Comparison of ENCODE assay signal across 8 cellular contexts in the genomic region with DNA sequence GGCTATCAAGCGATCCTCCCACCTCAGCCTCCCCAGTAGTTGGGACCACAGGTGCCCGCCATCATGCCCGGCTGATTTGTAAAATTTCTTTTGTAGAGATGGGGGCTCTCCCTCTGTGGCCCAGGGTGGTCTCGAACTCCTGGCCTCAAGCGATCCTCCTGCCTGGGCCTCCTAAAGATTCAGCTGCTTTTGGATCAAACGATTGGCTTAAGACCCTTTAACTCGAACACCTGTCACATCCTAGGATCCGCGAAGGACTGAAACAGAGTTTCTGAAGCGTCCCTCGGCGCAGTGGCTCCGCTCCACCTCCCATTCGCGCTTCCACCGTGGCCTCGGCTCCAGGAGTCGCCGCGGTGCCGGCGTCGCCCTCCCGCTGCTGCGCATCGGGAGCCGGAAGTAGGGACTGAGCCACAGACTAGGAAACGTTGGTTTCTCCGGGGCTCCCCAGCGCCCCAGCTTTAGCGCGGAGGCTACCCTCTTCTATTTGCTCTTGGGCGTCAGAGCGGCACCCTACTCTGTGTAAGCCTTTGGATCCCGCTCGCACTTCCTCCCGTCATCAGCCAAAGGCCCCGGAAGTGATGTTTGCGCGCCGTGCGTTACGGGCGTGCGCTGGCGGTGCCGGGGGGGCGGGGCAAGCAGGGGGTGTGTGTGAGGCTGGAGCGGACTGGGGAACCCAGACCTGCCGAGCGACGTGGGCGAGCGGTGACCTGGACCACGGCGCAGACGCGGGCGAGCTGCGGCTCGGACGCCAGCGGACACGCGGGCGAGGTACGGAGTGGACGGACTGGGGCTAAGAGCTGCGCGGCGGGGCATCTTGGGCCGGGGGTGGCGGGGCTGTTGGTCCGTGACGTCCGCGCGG. TPM values are rescaled to one million over a fixed set of nuclear protein-coding genes. Genes with fewer than 3 reads are reported as not detected.
A peak's percentile ranks its signal among the peaks of the same experiment; 100 is the strongest.
DNase-seq lines count a peak whose midpoint lies in the region; ATAC-seq and TF ChIP-seq lines count a peak whose summit lies in the region.

No MANE protein-coding gene starts in this region.

- H3K9ac ChIP-seq in SK-N-MC (ENCODE audit: insufficient read length): peak overlapping the region; percentile 95

- peak overlapping the region; percentile 90 for H3K4me3 Mint-ChIP-seq in glutamatergic neuron (ENCODE audit: unreplicated experiment)

- peak; percentile 92 for ATAC-seq in HG02588 (IDR thresholded peaks at IDR 0.05; ENCODE audit: unreplicated experiment)
- ATAC-seq in activated naive CD4-positive, alpha-beta T cell treated with anti-CD3 and anti-CD28 coated beads, Interleukin-2, amount 50 U/mL, for 72 hours: peak; percentile 98 to 99
- ATAC-seq in thoracic aorta (ENCODE audit: insufficient number of reproducible peaks, low FRiP score, low read depth): peak; percentile 95

- H3K27me3 ChIP-seq in osteoblast (ENCODE audit: insufficient read depth, low read length) (no peaks in the 10 kb centered on the region), thoracic aorta (replicated peaks; ENCODE audit: insufficient read depth) (no peaks in the 10 kb centered on the region)

- peak overlapping the region; percentile 89 for H2AFZ ChIP-seq in osteoblast (ENCODE audit: low read length)

- H3K27ac ChIP-seq in SK-N-MC: peak overlapping the region; percentile 92
- peak overlapping the region; percentile 93 for H3K27ac ChIP-seq in osteoblast (ENCODE audit: low read depth, low read length)
- peak overlapping the region; percentile 98 to 100 for H3K27ac ChIP-seq in thoracic aorta

- H3K36me3 Mint-ChIP-seq in activated naive CD4-positive, alpha-beta T cell treated with anti-CD3 and anti-CD28 coated beads, Interleukin-2, amount 50 U/mL, for 72 hours: peaks cover 0 to 6% of the 10 kb centered on the region in 2 donors
- no peaks in the 10 kb centered on the region for H3K36me3 Mint-ChIP-seq in glutamatergic neuron (ENCODE audit: unreplicated experiment)

- H3K4me1 ChIP-seq in osteoblast (ENCODE audit: insufficient read depth, low read length): peaks cover 22% of the 10 kb centered on the region
- H3K4me1 ChIP-seq in thoracic aorta (ENCODE audit: control insufficient read depth in 1 of 2, low read depth in 2 of 2): peaks cover 9 to 13% of the 10 kb centered on the region in 2 donors

- peak overlapping the region; percentile 77 for H3K4me3 ChIP-seq in GM08714 (ENCODE audit: low read length)
- H3K4me3 ChIP-seq in SK-N-MC: peak overlapping the region; percentile 95
- peak overlapping the region; percentile 95 for H3K4me3 ChIP-seq in osteoblast (ENCODE audit: insufficient read depth, low read length)
- peak overlapping the region; percentile 100 for H3K4me3 ChIP-seq in thoracic aorta

- peak overlapping the region; percentile 90 for H3K4me2 ChIP-seq in osteoblast (ENCODE audit: insufficient read depth, low read length)

- no peak for TF ChIP-seq CTCF in glutamatergic neuron (IDR thresholded peaks at IDR 0.05; ENCODE audit: partially characterized antibody, unreplicated experiment)
- no peak for TF ChIP-seq CTCF in osteoblast (IDR thresholded peaks at IDR 0.05; ENCODE audit: extremely low read depth, low read depth, low read length)
- TF ChIP-seq CTCF in thoracic aorta (IDR thresholded peaks at IDR 0.05): no peak

- peaks cover 10% of the 10 kb centered on the region for H3K27me3 Mint-ChIP-seq in glutamatergic neuron (ENCODE audit: unreplicated experiment)

- H3K36me3 ChIP-seq in SK-N-MC (ENCODE audit: insufficient read depth, low read length) (no peaks in the 10 kb centered on the region), osteoblast (ENCODE audit: insufficient read depth, low read length) (peaks cover 5% of the 10 kb centered on the region), thoracic aorta (no peaks in the 10 kb centered on the region)

- DNase-seq in NCI-H1048 (lab: John Stamatoyannopoulos, UW): peak; percentile 88
- DNase-seq in SK-N-MC (ENCODE audit: low read depth, low spot score): peak; percentile 70
- DNase-seq in activated naive CD4-positive, alpha-beta T cell treated with anti-CD3 and anti-CD28 coated beads, Interleukin-2, amount 50 U/mL, for 72 hours (ENCODE audit: low spot score in 2 of 2): peak; percentile 93 to 95
- DNase-seq in glutamatergic neuron: peak; percentile 99
- peak; percentile 97 for DNase-seq in osteoblast (ENCODE audit: insufficient read length, low spot score, missing footprints)
- peak; percentile 94 for DNase-seq in thoracic aorta (ENCODE audit: low spot score)

- peak overlapping the region; percentile 97 to 98 for H3K27ac Mint-ChIP-seq in activated naive CD4-positive, alpha-beta T cell treated with anti-CD3 and anti-CD28 coated beads, Interleukin-2, amount 50 U/mL, for 72 hours
- H3K27ac Mint-ChIP-seq in glutamatergic neuron (ENCODE audit: unreplicated experiment): peak overlapping the region; percentile 91

- peaks cover 12% of the 10 kb centered on the region for H4K20me1 ChIP-seq in osteoblast (ENCODE audit: insufficient read depth, low read length)

- peaks cover 8% of the 10 kb centered on the region for H3K4me1 Mint-ChIP-seq in glutamatergic neuron (ENCODE audit: low read depth, unreplicated experiment)

- H3K79me2 ChIP-seq in osteoblast (ENCODE audit: insufficient read depth, low read length): peaks cover 85% of the 10 kb centered on the region

- H3K9me3 ChIP-seq in SK-N-MC (ENCODE audit: low read depth, low read length): no peaks in the 10 kb centered on the region
- no peaks in the 10 kb centered on the region for H3K9me3 ChIP-seq in osteoblast (ENCODE audit: low read depth, low read length)
- H3K9me3 ChIP-seq in thoracic aorta: no peaks in the 10 kb centered on the region

- H3K9me3 Mint-ChIP-seq in activated naive CD4-positive, alpha-beta T cell treated with anti-CD3 and anti-CD28 coated beads, Interleukin-2, amount 50 U/mL, for 72 hours: no peaks in the 10 kb centered on the region
- peaks cover 2% of the 10 kb centered on the region for H3K9me3 Mint-ChIP-seq in glutamatergic neuron (ENCODE audit: unreplicated experiment)

RNA-seq across cellular contexts. Expression of a gene that starts 53.0 kb away (rescaled TPM):
- 10 to 100 TPM in 1 of 2 donors, 1 to 10 TPM in 1; 8.2 to 11.3 TPM for total RNA-seq in activated naive CD4-positive, alpha-beta T cell treated with anti-CD3 and anti-CD28 coated beads, Interleukin-2, amount 50 U/mL, for 72 hours
- 48.5 TPM for total RNA-seq in glutamatergic neuron (ENCODE audit: unreplicated experiment)
- total RNA-seq in osteoblast: 14.8 and 17.7 TPM in 2 replicates
- 10 to 100 TPM; 24.5 to 31.0 TPM for total RNA-seq in thoracic aorta

RNA-seq across cellular contexts. Expression of a gene that starts 58.8 kb away (rescaled TPM):
- total RNA-seq in activated naive CD4-positive, alpha-beta T cell treated with anti-CD3 and anti-CD28 coated beads, Interleukin-2, amount 50 U/mL, for 72 hours: 10 to 100 TPM; 21.5 to 23.0 TPM
- total RNA-seq in glutamatergic neuron (ENCODE audit: unreplicated experiment) (14.1 TPM), osteoblast (71.9 and 81.8 TPM in 2 replicates), thoracic aorta (10 to 100 TPM; 34.9 to 42.0 TPM)

Comparison
In these comparisons a context has a peak if more than half of its experiments do, and no peak if none do; other contexts are left out.
1. Peak in every context shown above with its lines: DNase-seq, ATAC-seq, H3K4me3 ChIP-seq and H3K27ac ChIP-seq.